Comparison of ENCODE assay signal across 12 cellular contexts in the genomic region with DNA sequence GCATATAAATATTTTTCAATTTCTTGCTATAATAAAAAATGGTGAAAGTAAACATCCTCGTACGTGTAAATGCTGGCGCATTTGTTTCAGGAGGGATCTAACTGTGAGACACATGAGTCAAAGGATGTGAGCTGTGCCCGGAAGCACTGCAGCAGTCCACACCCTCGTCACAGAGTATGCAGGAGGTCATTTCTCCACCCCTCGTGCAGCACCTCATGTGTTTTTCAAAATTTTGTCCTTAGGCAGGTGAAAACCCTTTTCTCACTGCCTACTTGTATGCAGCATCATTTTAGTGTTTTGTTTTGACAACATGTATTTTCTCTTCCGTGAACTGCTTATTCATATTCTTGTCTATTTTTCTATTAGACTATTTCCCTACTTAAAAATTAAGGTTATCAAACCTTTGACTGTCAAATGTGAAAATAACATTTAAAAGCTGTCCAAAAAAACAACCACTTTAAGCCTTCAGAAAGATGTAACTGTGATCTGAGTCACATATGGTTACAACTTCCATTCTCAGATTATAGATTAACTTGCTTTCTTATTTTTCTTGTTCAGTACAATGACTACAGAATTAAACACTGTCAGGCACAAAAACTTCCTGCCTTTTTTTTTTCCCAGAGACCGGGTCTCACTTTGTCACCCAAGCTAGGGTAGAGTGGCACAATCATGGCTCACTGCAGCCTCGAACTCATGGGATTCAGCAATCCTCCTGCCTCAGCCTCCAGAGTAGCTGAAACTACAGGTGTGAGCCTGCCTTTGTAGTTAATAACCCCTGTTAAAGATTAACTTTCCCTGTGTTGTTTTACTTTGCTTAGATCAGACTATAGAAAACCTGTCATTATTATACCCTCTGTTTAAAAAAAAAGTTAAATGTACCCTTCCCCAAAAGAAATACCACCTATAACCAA.
A peak's percentile ranks its signal among the peaks of the same experiment; 100 is the strongest.
DNase-seq lines count a peak whose midpoint lies in the region; ATAC-seq and TF ChIP-seq lines count a peak whose summit lies in the region.
"Had no signal": no experiment of that assay in that cellular context is flagged by ENCODE, and none has a peak within 500 bp of the region (broad histone marks: within the 10 kb centered on the region; RNA-seq: fewer than 3 reads in every experiment).

No MANE protein-coding gene starts in this region.

- H3K4me1 ChIP-seq in PC-9 (replicated peaks; ENCODE audit: insufficient read depth) = peaks cover 16% of the 10 kb centered on the region

- H3K4me3 ChIP-seq in PC-9 = no peak overlapping the region
- H3K4me3 ChIP-seq: SK-N-MC had no signal

- POLR2A ChIA-PET in PC-9 (lab: Charles Lee; ENCODE audit: unreplicated experiment) = interaction anchor here (0.5 kb wide), 1 partner anchor 162 kb away, joined by 5 read pairs; no protein-coding TSS in a partner anchor

- peak overlapping the region; percentile 65 for H3K27ac ChIP-seq in PC-9
- H3K27ac ChIP-seq: SK-N-MC had no signal

- no peaks in the 10 kb centered on the region for H3K79me2 ChIP-seq in PC-9 (ENCODE audit: low read depth)

- no peaks in the 10 kb centered on the region for H3K36me3 ChIP-seq in PC-9 (ENCODE audit: low read depth)

- DNase-seq in PC-9 = peak; percentile 41 to 71
- peak; percentile 65 for DNase-seq in iris pigment epithelial cell (ENCODE audit: low read depth)
- DNase-seq in GM03348 (ENCODE audit: low spot score) = no peak
- DNase-seq in NCI-H1694 treated with DMSO at 0.1 percent for 48 hours (lab: John Stamatoyannopoulos, UW) = no peak
- DNase-seq: activated T-cell treated with anti-CD3 and anti-CD28 coated beads, Interleukin-2, amount 50 U/mL, for 4 hours; CD8-positive, alpha-beta T cell; NCI-H1417 treated with DMSO at 0.1 percent for 48 hours had no signal

- H3K9me2 ChIP-seq in PC-9 (ENCODE audit: insufficient read depth) = no peaks in the 10 kb centered on the region

- CTCF ChIA-PET in PC-9 (lab: Charles Lee) = no interaction called here

- BruUV-seq in PC-9 (replicated peaks; lab: Mats Ljungman, UMichigan) = no TSS peak

- no peaks in the 10 kb centered on the region for H4K20me1 ChIP-seq in PC-9 (ENCODE audit: insufficient read depth)

- H2AFZ ChIP-seq in PC-9 = no peak overlapping the region

- H3F3A ChIP-seq in PC-9 (ENCODE audit: insufficient read depth, low read depth) = no peaks in the 10 kb centered on the region

- ATAC-seq in GM18508 (IDR thresholded peaks at IDR 0.05; ENCODE audit: insufficient read depth, unreplicated experiment) = peak; percentile 55
- peak; percentile 56 for ATAC-seq in HG02678 (IDR thresholded peaks at IDR 0.05; ENCODE audit: unreplicated experiment)
- ATAC-seq in HG02870 (IDR thresholded peaks at IDR 0.05; ENCODE audit: unreplicated experiment) = no peak
- ATAC-seq in GM21723 (IDR thresholded peaks at IDR 0.05; ENCODE audit: unreplicated experiment) = no peak
- ATAC-seq: activated T-cell treated with anti-CD3 and anti-CD28 coated beads, Interleukin-2, amount 50 U/mL, for 4 hours; CD8-positive, alpha-beta T cell had no signal

- peak overlapping the region; percentile 32 for H3K4me2 ChIP-seq in PC-9

- H3K27me3 ChIP-seq in PC-9 (ENCODE audit: insufficient read depth, low read depth) = no peaks in the 10 kb centered on the region

- intact Hi-C loops in PC-9 (cut with micrococcal nuclease; ENCODE audit: unreplicated experiment) = no loop called here

- no peak for TF ChIP-seq CTCF in PC-9 (conservative IDR thresholded peaks at IDR 0.05)

- H3K9me3 ChIP-seq in PC-9 (ENCODE audit: insufficient read depth, low read depth) = peaks cover 4% of the 10 kb centered on the region

Comparison
In these comparisons a context has a peak if more than half of its experiments do, and no peak if none do; other contexts are left out.
1. ATAC-seq: peak in GM18508 (single experiment) and HG02678 (single experiment); none in HG02870 (single experiment) and GM21723 (single experiment).
2. DNase-seq: peak in PC-9 (2 of 2) and iris pigment epithelial cell (single experiment); none in GM03348 (single experiment) and NCI-H1694 treated with DMSO at 0.1 percent for 48 hours (single experiment).